Comparison of ENCODE assay signal across 8 cellular contexts in the genomic region with DNA sequence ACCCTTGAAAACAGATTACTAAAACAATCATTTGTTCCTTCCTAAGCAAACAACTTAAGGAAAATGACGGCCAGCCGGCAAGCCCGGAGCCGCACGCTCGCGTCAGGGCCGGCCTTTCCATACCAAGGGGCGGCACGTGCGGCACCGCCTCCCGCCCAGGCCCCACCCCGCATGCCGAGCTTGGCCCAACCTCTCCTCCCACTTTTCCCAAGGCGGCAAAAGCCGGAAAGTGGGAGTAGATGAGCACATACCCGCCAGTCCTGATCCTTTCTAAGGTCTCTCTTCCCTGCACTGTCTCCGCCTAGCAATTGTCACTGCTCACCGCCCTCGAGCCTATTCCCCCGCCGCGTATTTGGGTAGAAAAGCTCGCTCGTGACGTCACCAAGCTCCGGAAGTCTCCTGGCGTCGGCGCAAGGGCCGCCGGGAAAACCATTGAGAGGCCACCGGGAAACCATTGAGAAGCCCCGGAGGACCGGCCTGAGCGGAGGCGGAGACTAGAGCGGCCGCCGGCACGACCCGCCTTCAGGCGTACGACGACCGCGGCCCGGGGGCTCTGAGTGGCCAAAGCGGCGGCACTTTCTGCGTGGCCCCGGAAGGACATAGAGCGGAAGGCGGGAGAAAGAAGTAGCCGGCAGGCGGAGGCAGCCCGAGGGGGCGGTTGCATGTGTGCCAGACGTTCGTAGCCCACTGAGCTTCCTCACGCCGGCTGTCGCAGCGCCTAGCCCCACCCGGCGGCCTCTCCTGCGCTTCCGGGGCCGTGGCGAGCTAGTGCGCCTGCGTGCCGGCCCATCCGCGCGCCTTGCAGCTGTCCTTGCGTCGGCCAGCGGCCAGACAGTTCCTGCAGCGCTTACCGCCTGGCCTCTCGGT.
A peak's percentile ranks its signal among the peaks of the same experiment; 100 is the strongest.
DNase-seq lines count a peak whose midpoint lies in the region; ATAC-seq and TF ChIP-seq lines count a peak whose summit lies in the region.

A gene with protein sequence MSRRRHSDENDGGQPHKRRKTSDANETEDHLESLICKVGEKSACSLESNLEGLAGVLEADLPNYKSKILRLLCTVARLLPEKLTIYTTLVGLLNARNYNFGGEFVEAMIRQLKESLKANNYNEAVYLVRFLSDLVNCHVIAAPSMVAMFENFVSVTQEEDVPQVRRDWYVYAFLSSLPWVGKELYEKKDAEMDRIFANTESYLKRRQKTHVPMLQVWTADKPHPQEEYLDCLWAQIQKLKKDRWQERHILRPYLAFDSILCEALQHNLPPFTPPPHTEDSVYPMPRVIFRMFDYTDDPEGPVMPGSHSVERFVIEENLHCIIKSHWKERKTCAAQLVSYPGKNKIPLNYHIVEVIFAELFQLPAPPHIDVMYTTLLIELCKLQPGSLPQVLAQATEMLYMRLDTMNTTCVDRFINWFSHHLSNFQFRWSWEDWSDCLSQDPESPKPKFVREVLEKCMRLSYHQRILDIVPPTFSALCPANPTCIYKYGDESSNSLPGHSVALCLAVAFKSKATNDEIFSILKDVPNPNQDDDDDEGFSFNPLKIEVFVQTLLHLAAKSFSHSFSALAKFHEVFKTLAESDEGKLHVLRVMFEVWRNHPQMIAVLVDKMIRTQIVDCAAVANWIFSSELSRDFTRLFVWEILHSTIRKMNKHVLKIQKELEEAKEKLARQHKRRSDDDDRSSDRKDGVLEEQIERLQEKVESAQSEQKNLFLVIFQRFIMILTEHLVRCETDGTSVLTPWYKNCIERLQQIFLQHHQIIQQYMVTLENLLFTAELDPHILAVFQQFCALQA (plus strand): TSS at position 830 of the 867 bp plus-strand sequence. CDS start 61 bp downstream, outside the sequence.
A gene (minus strand): TSS at position 377 of the 867 bp plus-strand sequence. CDS start 5,806 bp downstream, outside the sequence.

- H3K9me3 Mint-ChIP-seq in central memory CD8-positive, alpha-beta T cell: no peaks in the 10 kb centered on the region

- H3K36me3 Mint-ChIP-seq in central memory CD8-positive, alpha-beta T cell (ENCODE audit: insufficient read depth): peaks cover 27% of the 10 kb centered on the region

- peak within 1 kb of the TSS; percentile 90 for H3K4me3 Mint-ChIP-seq in central memory CD8-positive, alpha-beta T cell

- DNase-seq in AG09309 (ENCODE audit: low read depth) (peak; percentile 92), NCI-H446 (lab: John Stamatoyannopoulos, UW) (peak; percentile 89 to 97), islet precursor cell (peak; percentile 99)
- peak; percentile 90 for DNase-seq in activated CD4-positive, CD25-positive, alpha-beta regulatory T cell treated with anti-CD3 and anti-CD28 coated beads, Interleukin-2, amount 50 U/mL, for 16 hours (ENCODE audit: low read depth, low spot score)
- DNase-seq in central memory CD8-positive, alpha-beta T cell (ENCODE audit: low spot score in 2 of 2): peak; percentile 93 to 96
- DNase-seq in stimulated activated CD4-positive, alpha-beta T cell treated with anti-CD3 and anti-CD28 coated beads, Interleukin-12 subunit alpha, Interleukin-12 subunit beta, amount 100 ng/mL, for 48 hours (ENCODE audit: low read depth in 2 of 3, low spot score in 1 of 3): peak; percentile 93 to 94 (median 93)

- peak; percentile 2 for TF ChIP-seq CTCF in AG09309 (IDR thresholded peaks at IDR 0.05; ENCODE audit: control insufficient read depth, insufficient read depth, low read depth, low read length, missing control alignments)

- H3K4me3 ChIP-seq in AG09309 (ENCODE audit: control insufficient read depth, low read depth, low read length): peak within 1 kb of the TSS; percentile 88

- H3K27ac Mint-ChIP-seq in central memory CD8-positive, alpha-beta T cell (ENCODE audit: low read depth): peak within 1 kb of the TSS; percentile 98

- peaks cover 55% of the 10 kb centered on the region for H3K4me1 Mint-ChIP-seq in central memory CD8-positive, alpha-beta T cell

- no peaks in the 10 kb centered on the region for H3K27me3 Mint-ChIP-seq in central memory CD8-positive, alpha-beta T cell

- ATAC-seq in GM19025 (IDR thresholded peaks at IDR 0.05; ENCODE audit: low read depth, unreplicated experiment) (peak; percentile 83), HG03342 (IDR thresholded peaks at IDR 0.05; ENCODE audit: unreplicated experiment) (peak; percentile 85)
- peak; percentile 85 for ATAC-seq in central memory CD8-positive, alpha-beta T cell (replicated peaks; ENCODE audit: extremely low read depth, poor library complexity, severe bottlenecking)

Comparison
In these comparisons a context has a peak if more than half of its experiments do, and no peak if none do; other contexts are left out.
1. Peak in every context shown above with its lines: DNase-seq, ATAC-seq and H3K4me3 ChIP-seq.